Comparison of ENCODE assay signal across 16 cellular contexts in genomic region chr7:1829111-1829510, GRCh38.
DNase-seq lines count a peak whose midpoint lies in the region; ATAC-seq and TF ChIP-seq lines count a peak whose summit lies in the region.
"Had no signal": no experiment of that assay in that cellular context is flagged by ENCODE, and none has a peak within 500 bp of the region (broad histone marks: within the 10 kb centered on the region; RNA-seq: fewer than 3 reads in every experiment).

No MANE protein-coding gene starts in this region.

- peak overlapping the region; percentile 97 for H4K8ac ChIP-seq in neuronal stem cell (ENCODE audit: low read depth, low read length)

- no peak overlapping the region for H3K18ac ChIP-seq in neuronal stem cell (ENCODE audit: low read length)

- H3K27ac ChIP-seq in endodermal cell (ENCODE audit: low read depth, low read length) (no peak overlapping the region), neuronal stem cell (replicated peaks; ENCODE audit: low read length) (no peak overlapping the region), upper lobe of right lung (no peak overlapping the region)
- H3K27ac ChIP-seq: KMS-11 had no signal

- peak overlapping the region; percentile 17 for H3K14ac ChIP-seq in neuronal stem cell (ENCODE audit: low read length)

- no peak overlapping the region for H3K4ac ChIP-seq in neuronal stem cell (ENCODE audit: low read length)

- no peak overlapping the region for H2AFZ ChIP-seq in neuronal stem cell (ENCODE audit: low read length)

- H3K4me1 Mint-ChIP-seq in activated naive CD8-positive, alpha-beta T cell treated with anti-CD3 and anti-CD28 coated beads, Interleukin-2, amount 10 ng/mL, durations not matched to agents 7 days and 5 days: peaks cover 6% of the 10 kb centered on the region
- H3K4me1 Mint-ChIP-seq in activated naive CD8-positive, alpha-beta T cell treated with anti-CD3 and anti-CD28 coated beads for 36 hours: peaks cover 10% of the 10 kb centered on the region
- H3K4me1 Mint-ChIP-seq in endodermal cell: no peaks in the 10 kb centered on the region

- no peaks in the 10 kb centered on the region for H3K27me3 ChIP-seq in endodermal cell (ENCODE audit: control insufficient read depth, insufficient read depth, low read length, poor library complexity, severe bottlenecking)
- H3K27me3 ChIP-seq in neuronal stem cell (ENCODE audit: control insufficient read depth in 3 of 3, insufficient read depth in 3 of 3, low read depth in 1 of 3, low read length in 3 of 3): no peaks in the 10 kb centered on the region
- no peaks in the 10 kb centered on the region for H3K27me3 ChIP-seq in upper lobe of right lung

- H3K27me3 Mint-ChIP-seq in activated naive CD8-positive, alpha-beta T cell treated with anti-CD3 and anti-CD28 coated beads, Interleukin-2, amount 10 ng/mL, durations not matched to agents 7 days and 5 days: peaks cover 3% of the 10 kb centered on the region
- H3K27me3 Mint-ChIP-seq in activated naive CD8-positive, alpha-beta T cell treated with anti-CD3 and anti-CD28 coated beads for 36 hours: no peaks in the 10 kb centered on the region
- H3K27me3 Mint-ChIP-seq in endodermal cell (ENCODE audit: insufficient read depth): no peaks in the 10 kb centered on the region

- H4K91ac ChIP-seq in neuronal stem cell (ENCODE audit: low read depth, low read length, poor library complexity): no peak overlapping the region

- POLR2A ChIA-PET in activated naive CD8-positive, alpha-beta T cell treated with anti-CD3 and anti-CD28 coated beads, Interleukin-2, amount 10 ng/mL, durations not matched to agents 7 days and 5 days (lab: Charles Lee): no interaction called here

- no peak overlapping the region for H2BK5ac ChIP-seq in neuronal stem cell (ENCODE audit: low read length)

- peaks cover 6% of the 10 kb centered on the region for H3K79me1 ChIP-seq in neuronal stem cell (ENCODE audit: low read depth, low read length)

- no peak overlapping the region for H3K27ac Mint-ChIP-seq in activated naive CD8-positive, alpha-beta T cell treated with anti-CD3 and anti-CD28 coated beads, Interleukin-2, amount 10 ng/mL, durations not matched to agents 7 days and 5 days
- H3K27ac Mint-ChIP-seq in activated naive CD8-positive, alpha-beta T cell treated with anti-CD3 and anti-CD28 coated beads for 36 hours: no peak overlapping the region
- no peak overlapping the region for H3K27ac Mint-ChIP-seq in endodermal cell

- no peak overlapping the region for H2BK15ac ChIP-seq in neuronal stem cell (ENCODE audit: low read length)

- H3K36me3 Mint-ChIP-seq in activated naive CD8-positive, alpha-beta T cell treated with anti-CD3 and anti-CD28 coated beads, Interleukin-2, amount 10 ng/mL, durations not matched to agents 7 days and 5 days: peaks cover 17% of the 10 kb centered on the region
- H3K36me3 Mint-ChIP-seq in activated naive CD8-positive, alpha-beta T cell treated with anti-CD3 and anti-CD28 coated beads for 36 hours: peaks cover 29% of the 10 kb centered on the region
- peaks cover 22% of the 10 kb centered on the region for H3K36me3 Mint-ChIP-seq in endodermal cell (ENCODE audit: low read depth)

- H3K4me2 ChIP-seq in neuronal stem cell (ENCODE audit: insufficient read depth, low read length, poor library complexity, severe bottlenecking): no peak overlapping the region
- H3K4me2 ChIP-seq: KMS-11 had no signal

- H3K9me3 Mint-ChIP-seq in activated naive CD8-positive, alpha-beta T cell treated with anti-CD3 and anti-CD28 coated beads, Interleukin-2, amount 10 ng/mL, durations not matched to agents 7 days and 5 days: peaks cover 22% of the 10 kb centered on the region
- peaks cover 10% of the 10 kb centered on the region for H3K9me3 Mint-ChIP-seq in activated naive CD8-positive, alpha-beta T cell treated with anti-CD3 and anti-CD28 coated beads for 36 hours
- H3K9me3 Mint-ChIP-seq in endodermal cell: peaks cover 36% of the 10 kb centered on the region

- ATAC-seq in activated naive CD8-positive, alpha-beta T cell treated with anti-CD3 and anti-CD28 coated beads, Interleukin-2, amount 10 ng/mL, durations not matched to agents 7 days and 5 days (ENCODE audit: low read depth): no peak
- no peak for ATAC-seq in upper lobe of right lung
- no peak for ATAC-seq in GM19397 (IDR thresholded peaks at IDR 0.05; ENCODE audit: unreplicated experiment)
- ATAC-seq: PC-3 had no signal

- peak overlapping the region; percentile 58 for H2BK12ac ChIP-seq in neuronal stem cell (ENCODE audit: low read length)

- peak; percentile 19 for DNase-seq in activated naive CD8-positive, alpha-beta T cell treated with anti-CD3 and anti-CD28 coated beads, Interleukin-2, amount 10 ng/mL, durations not matched to agents 7 days and 5 days
- DNase-seq in activated naive CD8-positive, alpha-beta T cell treated with anti-CD3 and anti-CD28 coated beads for 36 hours: no peak
- peak; percentile 19 for DNase-seq in endodermal cell
- no peak for DNase-seq in neuronal stem cell (ENCODE audit: low spot score)
- peak; percentile 37 for DNase-seq in upper lobe of right lung
- DNase-seq in NCI-H146 treated with DMSO at 0.1 percent for 48 hours (lab: John Stamatoyannopoulos, UW; ENCODE audit: unreplicated experiment): no peak
- DNase-seq in GM03348 (ENCODE audit: low spot score): no peak
- DNase-seq: C1 segment of cervical spinal cord, EL, NCI-H1092 treated with DMSO at 0.1 percent for 48 hours, NCI-H1694 treated with DMSO at 0.1 percent for 48 hours, NCI-H69, PC-3 had no signal

- H3K4me3 ChIP-seq in endodermal cell (ENCODE audit: low read length): no peak overlapping the region
- H3K4me3 ChIP-seq in neuronal stem cell (ENCODE audit: low read length in 2 of 2): peak overlapping the region in 1 of 2 donors; percentile 64
- H3K4me3 ChIP-seq in upper lobe of right lung: no peak overlapping the region
- H3K4me3 ChIP-seq: HAP-1 had no signal

- TF ChIP-seq CTCF in endodermal cell (conservative IDR thresholded peaks at IDR 0.05) (no peak), upper lobe of right lung (IDR thresholded peaks at IDR 0.05) (no peak)

- 97 to 98% methylated on average over 14 to 22 of the region's 22 CpGs for WGBS in endodermal cell (ENCODE audit: insufficient coverage in 1 of 2, insufficient read length in 1 of 2), 2 experiments
- whole genome bisulfite sequencing in neuronal stem cell (ENCODE audit: extremely low coverage in 2 of 2, insufficient read length in 2 of 2, insufficient replicate concordance in 1 of 2), 2 donors: no CpG with 5 or more reads among the region's 22 CpGs

- peak overlapping the region; percentile 55 for H3K23ac ChIP-seq in neuronal stem cell (ENCODE audit: low read depth, low read length, poor library complexity)

- no peak overlapping the region for H3K4me3 Mint-ChIP-seq in activated naive CD8-positive, alpha-beta T cell treated with anti-CD3 and anti-CD28 coated beads, Interleukin-2, amount 10 ng/mL, durations not matched to agents 7 days and 5 days
- H3K4me3 Mint-ChIP-seq in activated naive CD8-positive, alpha-beta T cell treated with anti-CD3 and anti-CD28 coated beads for 36 hours: no peak overlapping the region
- H3K4me3 Mint-ChIP-seq in endodermal cell: no peak overlapping the region

- H3K9ac ChIP-seq in endodermal cell (ENCODE audit: extremely low read depth, low read length, poor library complexity, severe bottlenecking): no peak overlapping the region
- no peak overlapping the region for H3K9ac ChIP-seq in neuronal stem cell (ENCODE audit: low read depth, low read length, poor library complexity)
- H3K9ac ChIP-seq: KMS-11 had no signal

- no peaks in the 10 kb centered on the region for H3K4me1 ChIP-seq in endodermal cell (ENCODE audit: control insufficient read depth, insufficient read depth, low read length)
- no peaks in the 10 kb centered on the region for H3K4me1 ChIP-seq in neuronal stem cell (ENCODE audit: control insufficient read depth in 2 of 2, insufficient read depth in 1 of 2, low read depth in 1 of 2, low read length in 2 of 2)
- H3K4me1 ChIP-seq in upper lobe of right lung: no peaks in the 10 kb centered on the region
- H3K4me1 ChIP-seq: HAP-1 had no signal

- H2AK5ac ChIP-seq in neuronal stem cell (ENCODE audit: low read depth, low read length): no peak overlapping the region

- H3K36me3 ChIP-seq in endodermal cell (ENCODE audit: control insufficient read depth, insufficient read depth, low read length): no peaks in the 10 kb centered on the region
- no peaks in the 10 kb centered on the region for H3K36me3 ChIP-seq in neuronal stem cell (replicated peaks in 1 of 2; ENCODE audit: control insufficient read depth in 2 of 2, insufficient read depth in 2 of 2, low read length in 2 of 2)
- no peaks in the 10 kb centered on the region for H3K36me3 ChIP-seq in upper lobe of right lung
- H3K36me3 ChIP-seq: HAP-1 had no signal

- H3K9me3 ChIP-seq in endodermal cell (ENCODE audit: control insufficient read depth, low read length) (peaks cover 9% of the 10 kb centered on the region), neuronal stem cell (replicated peaks in 1 of 2; ENCODE audit: control insufficient read depth in 2 of 2, insufficient read depth in 1 of 2, low read depth in 1 of 2, low read length in 2 of 2) (peaks cover 0 to 10% of the 10 kb centered on the region in 2 donors), upper lobe of right lung (no peaks in the 10 kb centered on the region)
- H3K9me3 ChIP-seq: HAP-1 had no signal

- no peak overlapping the region for H2BK120ac ChIP-seq in neuronal stem cell (ENCODE audit: low read depth, low read length)

- intact Hi-C loops in upper lobe of right lung (cut with DNase I): no loop called here

Comparison
In these comparisons a context has a peak if more than half of its experiments do, and no peak if none do; other contexts are left out.
1. DNase-seq: peak in activated naive CD8-positive, alpha-beta T cell treated with anti-CD3 and anti-CD28 coated beads, Interleukin-2, amount 10 ng/mL, durations not matched to agents 7 days and 5 days (single experiment), endodermal cell (single experiment) and upper lobe of right lung (single experiment); none in activated naive CD8-positive, alpha-beta T cell treated with anti-CD3 and anti-CD28 coated beads for 36 hours (single experiment), neuronal stem cell (single experiment), NCI-H146 treated with DMSO at 0.1 percent for 48 hours (single experiment) and GM03348 (single experiment).